8 cellular contexts compared by ENCODE assay signal in the genomic region with DNA sequence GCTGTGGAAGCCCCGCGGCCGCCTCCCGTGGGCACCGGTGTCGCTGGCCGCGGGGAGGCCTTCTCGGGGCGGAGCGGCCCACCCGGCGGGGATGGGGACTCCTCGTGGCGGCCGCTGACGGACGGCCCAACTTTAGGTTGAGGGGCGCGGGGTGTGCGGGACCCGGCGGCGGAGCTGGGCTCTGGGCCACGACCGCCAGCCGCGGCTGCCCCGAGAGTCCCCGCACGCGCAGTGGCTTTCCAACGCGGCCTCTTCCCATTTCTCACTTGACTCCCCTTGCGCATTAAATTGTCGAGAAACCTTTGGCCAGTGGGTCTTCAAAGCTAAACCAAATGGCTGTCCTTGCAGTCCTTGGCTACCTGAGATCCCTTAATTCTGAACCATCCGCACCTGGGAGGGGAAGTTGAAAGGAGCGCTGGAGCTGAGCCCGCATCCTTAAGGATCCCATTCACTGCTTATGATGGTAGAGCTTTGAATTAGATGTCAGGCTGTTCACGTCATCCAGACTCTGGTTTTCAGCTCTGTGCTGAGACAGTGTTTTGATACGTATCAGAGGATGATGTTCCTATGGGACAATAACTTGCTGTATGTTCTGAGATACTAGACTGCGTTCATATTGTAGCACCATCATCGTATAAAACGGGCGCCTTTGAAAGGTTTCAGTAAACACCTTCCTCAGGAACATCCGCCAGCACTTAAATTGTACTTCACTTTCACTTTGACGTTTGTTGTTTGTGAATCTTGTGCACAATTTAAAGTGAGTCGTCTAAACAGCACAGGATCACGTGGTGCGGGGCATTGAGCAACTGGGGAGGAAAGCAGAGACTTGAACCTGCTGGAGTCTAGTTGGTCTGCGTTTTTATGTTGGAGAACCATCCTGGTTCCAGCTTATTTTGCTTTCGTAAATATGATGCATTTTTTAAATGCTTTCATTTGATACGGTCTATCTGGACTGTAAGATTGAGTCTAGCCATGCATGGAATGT. TPM values are rescaled to one million over a fixed set of nuclear protein-coding genes. Genes with fewer than 3 reads are reported as not detected.
DNase-seq lines count a peak whose midpoint lies in the region; ATAC-seq, FAIRE-seq and TF ChIP-seq lines count a peak whose summit lies in the region.

No MANE protein-coding gene starts in this region.

- no peak for TF ChIP-seq POLR2A in testis (IDR thresholded peaks at IDR 0.05)

- H3K36me3 ChIP-seq in neutrophil (no peaks in the 10 kb centered on the region), testis (ENCODE audit: low read depth, missing control alignments) (no peaks in the 10 kb centered on the region)

- H3K9me3 ChIP-seq in neutrophil (no peaks in the 10 kb centered on the region), testis (no peaks in the 10 kb centered on the region)

- intact Hi-C loops in testis (cut with DNase I; ENCODE audit: low total_unique reads), result no loop called here

- H3K4me1 ChIP-seq in neutrophil (ENCODE audit: control insufficient read depth in 1 of 2, insufficient read depth in 1 of 2, low read depth in 1 of 2, low read length in 1 of 2), result peaks cover 12 to 16% of the 10 kb centered on the region in 2 experiments
- peaks cover 6% of the 10 kb centered on the region for H3K4me1 ChIP-seq in testis

- peak overlapping the region; percentile 40 to 59 for H3K4me3 ChIP-seq in neutrophil (ENCODE audit: low read depth in 1 of 2, low read length in 1 of 2)
- peak overlapping the region; percentile 83 to 84 for H3K4me3 ChIP-seq in testis

- no peak for TF ChIP-seq CTCF in neutrophil (IDR thresholded peaks at IDR 0.05)
- no peak for TF ChIP-seq CTCF in testis (IDR thresholded peaks at IDR 0.05)

- H3K27ac ChIP-seq in neutrophil (no peak overlapping the region), testis (peak overlapping the region; percentile 84 to 88)

- H3K27me3 ChIP-seq in neutrophil (peaks cover 55% of the 10 kb centered on the region), testis (no peaks in the 10 kb centered on the region)

- WGBS in testis, 2 donors, result 2 to 3% methylated on average over 16 to 49 of the region's 53 CpGs

- ATAC-seq in HG03025 (IDR thresholded peaks at IDR 0.05; ENCODE audit: low FRiP score, unreplicated experiment), result peak; percentile 24

- peak; percentile 37 for DNase-seq in NCI-H2107 treated with DMSO at 0.1 percent for 48 hours (lab: John Stamatoyannopoulos, UW; ENCODE audit: unreplicated experiment)
- DNase-seq in NCI-H2107 (lab: John Stamatoyannopoulos, UW), result no peak
- DNase-seq in RPMI8226, result peak; percentile 59
- DNase-seq in activated naive CD4-positive, alpha-beta T cell treated with Interleukin-2 at 50 U/mL for 16 hours, result peak; percentile 72
- DNase-seq in frontal cortex (ENCODE audit: low spot score in 2 of 2), result peak; percentile 35 to 60
- peak; percentile 78 for DNase-seq in testis

- no peak for FAIRE-seq in frontal cortex (lab: Jason Lieb, UNC)

RNA-seq across cellular contexts. Expression of gene CLIP4, which starts 0.9 kb away (rescaled TPM):
- 49.3 TPM for total RNA-seq in frontal cortex
- 10 to 100 TPM; 38.2 to 54.3 TPM for total RNA-seq in testis
- polyA plus RNA-seq in testis (ENCODE audit: insufficient read depth, low read depth, low replicate concordance), result 43.1 TPM

RNA-seq across cellular contexts. Expression of gene PCARE, which starts 41.8 kb away (rescaled TPM):
- total RNA-seq in frontal cortex, result not detected
- 1 to 10 TPM in 1 of 2 donors, under 1 TPM in 1; 0.06 to 1.0 TPM for total RNA-seq in testis
- 0.76 TPM for polyA plus RNA-seq in testis (ENCODE audit: insufficient read depth, low read depth, low replicate concordance)
